1 cellular context compared by ENCODE assay signal in the genomic region with DNA sequence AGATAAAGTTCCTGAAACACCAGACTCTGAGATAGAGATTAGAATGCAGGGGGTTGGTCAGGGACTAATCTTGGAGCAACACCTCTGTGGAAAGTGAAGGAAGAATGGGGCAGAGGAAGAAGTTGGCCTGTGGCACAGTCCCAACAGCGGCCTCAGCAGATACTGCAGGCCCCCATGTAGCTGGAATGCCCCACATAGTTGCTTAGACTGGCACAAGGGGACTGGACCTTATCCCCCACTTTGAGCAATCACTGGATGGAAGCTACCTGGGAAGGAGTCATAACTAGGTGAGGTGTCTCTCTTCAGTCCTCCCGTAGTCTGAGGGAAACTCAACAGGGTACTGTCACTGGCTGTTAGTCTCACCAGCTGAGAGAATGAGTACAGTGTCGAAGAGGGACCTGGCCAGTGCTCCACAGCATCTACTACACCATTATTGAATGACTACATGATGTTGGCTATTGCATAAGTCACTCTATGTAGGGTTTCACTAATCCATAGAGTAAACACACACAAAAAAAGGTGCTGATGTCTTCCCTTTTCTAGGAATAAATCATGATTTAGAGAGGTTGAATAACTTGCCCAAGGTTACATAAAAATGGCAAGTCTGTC.
TF ChIP-seq lines count a peak whose summit lies in the region.

No MANE protein-coding gene starts in this region.

TF ChIP-seq in HepG2, 621 proteins besides CTCF, POLR2A, EP300 and RAD21 (continued from another document and continues in another):
- TF ChIP-seq ZNF441 (CRISPR knock-in tag; IDR thresholded peaks at IDR 0.05; ENCODE audit: borderline replicate concordance): no peak
- TF ChIP-seq ZFYVE20 (CRISPR knock-in tag; IDR thresholded peaks at IDR 0.05; ENCODE audit: borderline replicate concordance, low read depth): no peak
- TF ChIP-seq CCDC6 (CRISPR knock-in tag; IDR thresholded peaks at IDR 0.05): peak; percentile 26; the same call in 1 of the 2 replicates
- no peak for TF ChIP-seq ZNF30 (CRISPR knock-in tag; IDR thresholded peaks at IDR 0.05)
- no peak for TF ChIP-seq MTA1 (CRISPR knock-in tag; IDR thresholded peaks at IDR 0.05; ENCODE audit: borderline replicate concordance)
- 0 out of 2 replicates have a peak, but pooled peaks have one; percentile 17 for TF ChIP-seq ARID2 (CRISPR knock-in tag; IDR thresholded peaks at IDR 0.05; ENCODE audit: borderline replicate concordance)
- no peak for TF ChIP-seq HMGA1 (CRISPR knock-in tag; conservative IDR thresholded peaks at IDR 0.05)
- TF ChIP-seq TP53 (CRISPR knock-in tag; conservative IDR thresholded peaks at IDR 0.05): no peak
- TF ChIP-seq SNAPC2 (CRISPR knock-in tag; IDR thresholded peaks at IDR 0.05): no peak
- no peak for TF ChIP-seq ZNF329 (CRISPR knock-in tag; IDR thresholded peaks at IDR 0.05; ENCODE audit: low read depth)
- peak; percentile 65 for TF ChIP-seq SALL1 (CRISPR knock-in tag; IDR thresholded peaks at IDR 0.05)
- no peak for TF ChIP-seq ZNF431 (CRISPR knock-in tag; IDR thresholded peaks at IDR 0.05; ENCODE audit: borderline replicate concordance, low read depth)
- TF ChIP-seq GLI4 (CRISPR knock-in tag; IDR thresholded peaks at IDR 0.05; ENCODE audit: borderline replicate concordance): no peak
- TF ChIP-seq, protein P1, sequence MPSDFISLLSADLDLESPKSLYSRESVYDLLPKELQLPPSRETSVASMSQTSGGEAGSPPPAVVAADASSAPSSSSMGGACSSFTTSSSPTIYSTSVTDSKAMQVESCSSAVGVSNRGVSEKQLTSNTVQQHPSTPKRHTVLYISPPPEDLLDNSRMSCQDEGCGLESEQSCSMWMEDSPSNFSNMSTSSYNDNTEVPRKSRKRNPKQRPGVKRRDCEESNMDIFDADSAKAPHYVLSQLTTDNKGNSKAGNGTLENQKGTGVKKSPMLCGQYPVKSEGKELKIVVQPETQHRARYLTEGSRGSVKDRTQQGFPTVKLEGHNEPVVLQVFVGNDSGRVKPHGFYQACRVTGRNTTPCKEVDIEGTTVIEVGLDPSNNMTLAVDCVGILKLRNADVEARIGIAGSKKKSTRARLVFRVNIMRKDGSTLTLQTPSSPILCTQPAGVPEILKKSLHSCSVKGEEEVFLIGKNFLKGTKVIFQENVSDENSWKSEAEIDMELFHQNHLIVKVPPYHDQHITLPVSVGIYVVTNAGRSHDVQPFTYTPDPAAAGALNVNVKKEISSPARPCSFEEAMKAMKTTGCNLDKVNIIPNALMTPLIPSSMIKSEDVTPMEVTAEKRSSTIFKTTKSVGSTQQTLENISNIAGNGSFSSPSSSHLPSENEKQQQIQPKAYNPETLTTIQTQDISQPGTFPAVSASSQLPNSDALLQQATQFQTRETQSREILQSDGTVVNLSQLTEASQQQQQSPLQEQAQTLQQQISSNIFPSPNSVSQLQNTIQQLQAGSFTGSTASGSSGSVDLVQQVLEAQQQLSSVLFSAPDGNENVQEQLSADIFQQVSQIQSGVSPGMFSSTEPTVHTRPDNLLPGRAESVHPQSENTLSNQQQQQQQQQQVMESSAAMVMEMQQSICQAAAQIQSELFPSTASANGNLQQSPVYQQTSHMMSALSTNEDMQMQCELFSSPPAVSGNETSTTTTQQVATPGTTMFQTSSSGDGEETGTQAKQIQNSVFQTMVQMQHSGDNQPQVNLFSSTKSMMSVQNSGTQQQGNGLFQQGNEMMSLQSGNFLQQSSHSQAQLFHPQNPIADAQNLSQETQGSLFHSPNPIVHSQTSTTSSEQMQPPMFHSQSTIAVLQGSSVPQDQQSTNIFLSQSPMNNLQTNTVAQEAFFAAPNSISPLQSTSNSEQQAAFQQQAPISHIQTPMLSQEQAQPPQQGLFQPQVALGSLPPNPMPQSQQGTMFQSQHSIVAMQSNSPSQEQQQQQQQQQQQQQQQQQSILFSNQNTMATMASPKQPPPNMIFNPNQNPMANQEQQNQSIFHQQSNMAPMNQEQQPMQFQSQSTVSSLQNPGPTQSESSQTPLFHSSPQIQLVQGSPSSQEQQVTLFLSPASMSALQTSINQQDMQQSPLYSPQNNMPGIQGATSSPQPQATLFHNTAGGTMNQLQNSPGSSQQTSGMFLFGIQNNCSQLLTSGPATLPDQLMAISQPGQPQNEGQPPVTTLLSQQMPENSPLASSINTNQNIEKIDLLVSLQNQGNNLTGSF (CRISPR knock-in tag; IDR thresholded peaks at IDR 0.05): no peak
- TF ChIP-seq ZFP41 (CRISPR knock-in tag; IDR thresholded peaks at IDR 0.05; ENCODE audit: borderline replicate concordance): no peak
- TF ChIP-seq NONO (IDR thresholded peaks at IDR 0.05): no peak
- TF ChIP-seq NONO (CRISPR knock-in tag; conservative IDR thresholded peaks at IDR 0.05): 0 out of 2 replicates have a peak, but pooled peaks have one; percentile 43
- peak; percentile 50; the same call in 1 of the 2 replicates for TF ChIP-seq MYPOP (CRISPR knock-in tag; IDR thresholded peaks at IDR 0.05)
- no peak for TF ChIP-seq ZNF260 (CRISPR knock-in tag; IDR thresholded peaks at IDR 0.05; ENCODE audit: borderline replicate concordance, low read depth)
- TF ChIP-seq DZIP1 (CRISPR knock-in tag; IDR thresholded peaks at IDR 0.05): no peak
- TF ChIP-seq, protein P2, sequence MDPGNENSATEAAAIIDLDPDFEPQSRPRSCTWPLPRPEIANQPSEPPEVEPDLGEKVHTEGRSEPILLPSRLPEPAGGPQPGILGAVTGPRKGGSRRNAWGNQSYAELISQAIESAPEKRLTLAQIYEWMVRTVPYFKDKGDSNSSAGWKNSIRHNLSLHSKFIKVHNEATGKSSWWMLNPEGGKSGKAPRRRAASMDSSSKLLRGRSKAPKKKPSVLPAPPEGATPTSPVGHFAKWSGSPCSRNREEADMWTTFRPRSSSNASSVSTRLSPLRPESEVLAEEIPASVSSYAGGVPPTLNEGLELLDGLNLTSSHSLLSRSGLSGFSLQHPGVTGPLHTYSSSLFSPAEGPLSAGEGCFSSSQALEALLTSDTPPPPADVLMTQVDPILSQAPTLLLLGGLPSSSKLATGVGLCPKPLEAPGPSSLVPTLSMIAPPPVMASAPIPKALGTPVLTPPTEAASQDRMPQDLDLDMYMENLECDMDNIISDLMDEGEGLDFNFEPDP (CRISPR knock-in tag; conservative IDR thresholded peaks at IDR 0.05): no peak
- peak; percentile 77 for TF ChIP-seq HDAC2 (CRISPR knock-in tag; IDR thresholded peaks at IDR 0.05)
- TF ChIP-seq SP5 (CRISPR knock-in tag; IDR thresholded peaks at IDR 0.05; ENCODE audit: borderline replicate concordance, low read depth): no peak
- peak; percentile 98 for TF ChIP-seq ZNF644 (CRISPR knock-in tag; IDR thresholded peaks at IDR 0.05; ENCODE audit: low read depth)
- no peak for TF ChIP-seq GFI1 (CRISPR knock-in tag; IDR thresholded peaks at IDR 0.05; ENCODE audit: borderline replicate concordance)
- peak; percentile 75 for TF ChIP-seq SMAD3 (CRISPR knock-in tag; IDR thresholded peaks at IDR 0.05)
- 0 out of 2 replicates have a peak, but pooled peaks have one; percentile 27 for TF ChIP-seq ZNF614 (CRISPR knock-in tag; IDR thresholded peaks at IDR 0.05; ENCODE audit: borderline replicate concordance)
- TF ChIP-seq SIN3B (IDR thresholded peaks at IDR 0.05; ENCODE audit: low read length): no peak
- TF ChIP-seq, protein P3, sequence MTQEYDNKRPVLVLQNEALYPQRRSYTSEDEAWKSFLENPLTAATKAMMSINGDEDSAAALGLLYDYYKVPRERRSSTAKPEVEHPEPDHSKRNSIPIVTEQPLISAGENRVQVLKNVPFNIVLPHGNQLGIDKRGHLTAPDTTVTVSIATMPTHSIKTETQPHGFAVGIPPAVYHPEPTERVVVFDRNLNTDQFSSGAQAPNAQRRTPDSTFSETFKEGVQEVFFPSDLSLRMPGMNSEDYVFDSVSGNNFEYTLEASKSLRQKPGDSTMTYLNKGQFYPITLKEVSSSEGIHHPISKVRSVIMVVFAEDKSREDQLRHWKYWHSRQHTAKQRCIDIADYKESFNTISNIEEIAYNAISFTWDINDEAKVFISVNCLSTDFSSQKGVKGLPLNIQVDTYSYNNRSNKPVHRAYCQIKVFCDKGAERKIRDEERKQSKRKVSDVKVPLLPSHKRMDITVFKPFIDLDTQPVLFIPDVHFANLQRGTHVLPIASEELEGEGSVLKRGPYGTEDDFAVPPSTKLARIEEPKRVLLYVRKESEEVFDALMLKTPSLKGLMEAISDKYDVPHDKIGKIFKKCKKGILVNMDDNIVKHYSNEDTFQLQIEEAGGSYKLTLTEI (CRISPR knock-in tag; conservative IDR thresholded peaks at IDR 0.05): no peak
- no peak for TF ChIP-seq ZNF275 (CRISPR knock-in tag; IDR thresholded peaks at IDR 0.05; ENCODE audit: borderline replicate concordance)
- TF ChIP-seq CREM (IDR thresholded peaks at IDR 0.05): no peak
- no peak for TF ChIP-seq CREM (CRISPR knock-in tag; IDR thresholded peaks at IDR 0.05)
- no peak for TF ChIP-seq ZNF629 (CRISPR knock-in tag; conservative IDR thresholded peaks at IDR 0.05)
- no peak for TF ChIP-seq GTF3A (CRISPR knock-in tag; conservative IDR thresholded peaks at IDR 0.05)
- no peak for TF ChIP-seq PAX8 (CRISPR knock-in tag; IDR thresholded peaks at IDR 0.05; ENCODE audit: borderline replicate concordance)
- no peak for TF ChIP-seq AKAP8 (CRISPR knock-in tag; IDR thresholded peaks at IDR 0.05)
- no peak for TF ChIP-seq MIER3 (CRISPR knock-in tag; IDR thresholded peaks at IDR 0.05; ENCODE audit: borderline replicate concordance)
- TF ChIP-seq GATAD1 (CRISPR knock-in tag; IDR thresholded peaks at IDR 0.05): no peak
- 0 out of 2 replicates have a peak, but pooled peaks have one; percentile 16 for TF ChIP-seq IKZF5 (CRISPR knock-in tag; IDR thresholded peaks at IDR 0.05)
- TF ChIP-seq, protein P4, sequence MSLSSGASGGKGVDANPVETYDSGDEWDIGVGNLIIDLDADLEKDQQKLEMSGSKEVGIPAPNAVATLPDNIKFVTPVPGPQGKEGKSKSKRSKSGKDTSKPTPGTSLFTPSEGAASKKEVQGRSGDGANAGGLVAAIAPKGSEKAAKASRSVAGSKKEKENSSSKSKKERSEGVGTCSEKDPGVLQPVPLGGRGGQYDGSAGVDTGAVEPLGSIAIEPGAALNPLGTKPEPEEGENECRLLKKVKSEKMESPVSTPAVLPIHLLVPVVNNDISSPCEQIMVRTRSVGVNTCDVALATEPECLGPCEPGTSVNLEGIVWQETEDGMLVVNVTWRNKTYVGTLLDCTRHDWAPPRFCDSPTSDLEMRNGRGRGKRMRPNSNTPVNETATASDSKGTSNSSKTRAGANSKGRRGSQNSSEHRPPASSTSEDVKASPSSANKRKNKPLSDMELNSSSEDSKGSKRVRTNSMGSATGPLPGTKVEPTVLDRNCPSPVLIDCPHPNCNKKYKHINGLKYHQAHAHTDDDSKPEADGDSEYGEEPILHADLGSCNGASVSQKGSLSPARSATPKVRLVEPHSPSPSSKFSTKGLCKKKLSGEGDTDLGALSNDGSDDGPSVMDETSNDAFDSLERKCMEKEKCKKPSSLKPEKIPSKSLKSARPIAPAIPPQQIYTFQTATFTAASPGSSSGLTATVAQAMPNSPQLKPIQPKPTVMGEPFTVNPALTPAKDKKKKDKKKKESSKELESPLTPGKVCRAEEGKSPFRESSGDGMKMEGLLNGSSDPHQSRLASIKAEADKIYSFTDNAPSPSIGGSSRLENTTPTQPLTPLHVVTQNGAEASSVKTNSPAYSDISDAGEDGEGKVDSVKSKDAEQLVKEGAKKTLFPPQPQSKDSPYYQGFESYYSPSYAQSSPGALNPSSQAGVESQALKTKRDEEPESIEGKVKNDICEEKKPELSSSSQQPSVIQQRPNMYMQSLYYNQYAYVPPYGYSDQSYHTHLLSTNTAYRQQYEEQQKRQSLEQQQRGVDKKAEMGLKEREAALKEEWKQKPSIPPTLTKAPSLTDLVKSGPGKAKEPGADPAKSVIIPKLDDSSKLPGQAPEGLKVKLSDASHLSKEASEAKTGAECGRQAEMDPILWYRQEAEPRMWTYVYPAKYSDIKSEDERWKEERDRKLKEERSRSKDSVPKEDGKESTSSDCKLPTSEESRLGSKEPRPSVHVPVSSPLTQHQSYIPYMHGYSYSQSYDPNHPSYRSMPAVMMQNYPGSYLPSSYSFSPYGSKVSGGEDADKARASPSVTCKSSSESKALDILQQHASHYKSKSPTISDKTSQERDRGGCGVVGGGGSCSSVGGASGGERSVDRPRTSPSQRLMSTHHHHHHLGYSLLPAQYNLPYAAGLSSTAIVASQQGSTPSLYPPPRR (CRISPR knock-in tag; IDR thresholded peaks at IDR 0.05; ENCODE audit: borderline replicate concordance): peak; percentile 70; the same call in 1 of the 2 replicates
- no peak for TF ChIP-seq ZNF230 (CRISPR knock-in tag; IDR thresholded peaks at IDR 0.05)
